1 cellular context compared by ENCODE assay signal in genomic region chr19:7699422-7700127, GRCh38.
TF ChIP-seq lines count a peak whose summit lies in the region.

No MANE protein-coding gene starts in this region.

TF ChIP-seq in K562, 482 proteins besides CTCF, POLR2A, EP300 and RAD21 (continues in another document):
- TF ChIP-seq CCNT2 (IDR thresholded peaks at IDR 0.05; ENCODE audit: borderline replicate concordance, extremely low read depth, insufficient read length, low read depth, low read length) (peak; percentile 35), TAL1 (IDR thresholded peaks at IDR 0.05) (peak; percentile 89), TFAP4 (CRISPR knock-in tag; IDR thresholded peaks at IDR 0.05; ENCODE audit: borderline replicate concordance) (peak; percentile 45; the same call in 1 of the 2 replicates), SMAD3 (CRISPR knock-in tag; conservative IDR thresholded peaks at IDR 0.05) (no peak), ZNF3 (CRISPR knock-in tag; IDR thresholded peaks at IDR 0.05) (no peak), NFIC (IDR thresholded peaks at IDR 0.05) (peak; percentile 100), STAT5A (IDR thresholded peaks at IDR 0.05; ENCODE audit: borderline replicate concordance, low read length) (peak; percentile 64; the same call in 1 of the 2 replicates), SREBF1 (IDR thresholded peaks at IDR 0.05; ENCODE audit: borderline replicate concordance, low read depth, low read length) (no peak), CTBP1 (IDR thresholded peaks at IDR 0.05; ENCODE audit: borderline replicate concordance) (peak; percentile 59; the same call in 1 of the 2 replicates), RBM15 (IDR thresholded peaks at IDR 0.05; ENCODE audit: insufficient read depth, low read length) (no peak), ZNF668 (CRISPR knock-in tag; IDR thresholded peaks at IDR 0.05) (no peak), ZMIZ1 (IDR thresholded peaks at IDR 0.05; ENCODE audit: low read depth in 2 of 2, low read length in 2 of 2) (peak in 1 of 2 experiments; percentile 20; a peak in 1 of 4 replicates), KDM1A (IDR thresholded peaks at IDR 0.05) (peak; percentile 84 to 86; a peak in 3 of 4 replicates), ZNF551 (CRISPR knock-in tag; IDR thresholded peaks at IDR 0.05) (no peak), DPF2 (IDR thresholded peaks at IDR 0.05) (peak; percentile 51; the same call in 1 of the 2 replicates), HMGN3 (IDR thresholded peaks at IDR 0.05; ENCODE audit: borderline replicate concordance, extremely low read depth, insufficient read length, low read depth, low read length) (no peak), SOX6 (IDR thresholded peaks at IDR 0.05) (0 out of 2 replicates have a peak, but pooled peaks have one; percentile 16), FOXP1 (CRISPR knock-in tag; IDR thresholded peaks at IDR 0.05) (no peak), RCOR1 (IDR thresholded peaks at IDR 0.05; ENCODE audit: borderline replicate concordance in 1 of 2, low read depth in 2 of 2, low read length in 2 of 2) (peak in 1 of 2 experiments; percentile 47; a peak in 1 of 4 replicates), DEAF1 (CRISPR knock-in tag; IDR thresholded peaks at IDR 0.05) (no peak), USF1 (CRISPR knock-in tag; IDR thresholded peaks at IDR 0.05) (0 out of 2 replicates have a peak, but pooled peaks have one; percentile 19), USF2 (CRISPR knock-in tag; IDR thresholded peaks at IDR 0.05) (no peak), HEY1 (CRISPR knock-in tag; IDR thresholded peaks at IDR 0.05; ENCODE audit: borderline replicate concordance) (no peak), WHSC1 (IDR thresholded peaks at IDR 0.05; ENCODE audit: low read length) (no peak), ARID1B (IDR thresholded peaks at IDR 0.05) (peak; percentile 87), NR2C2 (CRISPR knock-in tag; IDR thresholded peaks at IDR 0.05) (no peak), NR2C2 (tag; IDR thresholded peaks at IDR 0.05) (no peak), DACH1 (IDR thresholded peaks at IDR 0.05; ENCODE audit: partially characterized antibody) (no peak), ZEB2 (IDR thresholded peaks at IDR 0.05) (peak; percentile 37; the same call in 1 of the 2 replicates), CBFA2T2 (conservative IDR thresholded peaks at IDR 0.05) (peak; percentile 88), NFE2L1 (tag; IDR thresholded peaks at IDR 0.05; ENCODE audit: borderline replicate concordance, low read depth) (no peak), KAT7 (CRISPR knock-in tag; IDR thresholded peaks at IDR 0.05; ENCODE audit: borderline replicate concordance) (no peak), TARDBP (IDR thresholded peaks at IDR 0.05) (no peak), E2F5 (CRISPR knock-in tag; IDR thresholded peaks at IDR 0.05) (no peak), GTF2A2 (tag; IDR thresholded peaks at IDR 0.05) (no peak), NR0B1 (IDR thresholded peaks at IDR 0.05; ENCODE audit: partially characterized antibody) (no peak), ZNF609 (CRISPR knock-in tag; IDR thresholded peaks at IDR 0.05; ENCODE audit: borderline replicate concordance) (no peak), PHB2 (IDR thresholded peaks at IDR 0.05; ENCODE audit: low read depth) (peak; percentile 6; the same call in 1 of the 2 replicates), ZBTB11 (CRISPR knock-in tag; IDR thresholded peaks at IDR 0.05) (no peak), ELF4 (CRISPR knock-in tag; IDR thresholded peaks at IDR 0.05) (no peak), SRSF1 (IDR thresholded peaks at IDR 0.05; ENCODE audit: low read depth, low read length) (no peak), DIDO1 (tag; IDR thresholded peaks at IDR 0.05; ENCODE audit: low read depth) (no peak), ATF2 (CRISPR knock-in tag; IDR thresholded peaks at IDR 0.05) (no peak), CBX1 (IDR thresholded peaks at IDR 0.05; ENCODE audit: low read depth) (no peak), ZNF263 (CRISPR knock-in tag; IDR thresholded peaks at IDR 0.05; ENCODE audit: borderline replicate concordance) (no peak)
